ENCODE assay signal across 11 cellular contexts in the genomic region with DNA sequence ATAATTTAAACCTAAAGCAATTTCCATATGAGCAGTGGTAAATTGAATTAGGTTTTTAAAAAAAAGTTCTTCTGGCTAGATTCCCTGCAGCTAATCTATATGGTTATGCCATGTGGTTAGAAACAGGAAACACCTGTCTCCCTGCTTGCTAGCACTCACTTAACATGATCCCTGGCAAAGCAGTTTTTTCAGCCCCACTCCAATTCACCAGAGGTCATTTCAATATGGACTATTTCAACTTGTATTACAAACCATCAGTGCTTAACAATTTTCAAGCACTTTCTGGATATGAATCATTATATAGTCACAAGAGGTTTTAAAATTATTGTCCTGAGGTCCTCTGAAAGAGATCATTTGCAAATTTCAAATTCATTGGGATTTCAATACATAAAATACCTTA.
DNase-seq lines count a peak whose midpoint lies in the region; ATAC-seq and TF ChIP-seq lines count a peak whose summit lies in the region.
"Had no signal": no experiment of that assay in that cellular context is flagged by ENCODE, and none has a peak within 500 bp of the region (broad histone marks: within the 10 kb centered on the region; RNA-seq: fewer than 3 reads in every experiment).

No MANE protein-coding gene starts in this region.

- H3K27me3 ChIP-seq in tibial artery: no peaks in the 10 kb centered on the region

- no peak overlapping the region for H3K4me3 ChIP-seq in tibial artery

- no peaks in the 10 kb centered on the region for H3K4me1 ChIP-seq in tibial artery

- H3K4me3 Mint-ChIP-seq in HFFc6: no peak overlapping the region
- H3K4me3 Mint-ChIP-seq: memory B cell had no signal

- no peak overlapping the region for H3K27ac Mint-ChIP-seq in HFFc6
- H3K27ac Mint-ChIP-seq: memory B cell had no signal

- peak; percentile 51 for ATAC-seq in HG03196 (IDR thresholded peaks at IDR 0.05; ENCODE audit: unreplicated experiment)

- no peaks in the 10 kb centered on the region for H3K36me3 ChIP-seq in tibial artery

- DNase-seq in NCI-H82 (lab: John Stamatoyannopoulos, UW): peak; percentile 32
- DNase-seq in NCI-H82 treated with DMSO at 0.1 percent for 48 hours (lab: John Stamatoyannopoulos, UW; ENCODE audit: unreplicated experiment): no peak
- peak; percentile 25 for DNase-seq in NCI-H2081 treated with DMSO at 0.1 percent for 48 hours (lab: John Stamatoyannopoulos, UW)
- DNase-seq in iris pigment epithelial cell (ENCODE audit: low read depth): peak; percentile 46
- DNase-seq in HFFc6: no peak
- no peak for DNase-seq in tibial artery
- DNase-seq in amniotic stem cell (lab: John Stamatoyannopoulos, UW): no peak
- DNase-seq: NK-92 treated with Interleukin-12 subunit alpha and Interleukin-12 subunit beta, amount 100 ng/mL, for 24 hours; stimulated activated CD4-positive, alpha-beta T cell treated with anti-CD3 and anti-CD28 coated beads, Interleukin-4, amount 100 ng/mL, for 4 hours had no signal

- H3K4me1 Mint-ChIP-seq in HFFc6 (ENCODE audit: low read depth): 0 out of 2 replicates have a peak, but pooled peaks cover 3% of the 10 kb centered on the region
- H3K4me1 Mint-ChIP-seq: memory B cell had no signal

- no peaks in the 10 kb centered on the region for H3K27me3 Mint-ChIP-seq in HFFc6 (ENCODE audit: insufficient read depth)
- H3K27me3 Mint-ChIP-seq: memory B cell had no signal

- no peaks in the 10 kb centered on the region for H3K36me3 Mint-ChIP-seq in HFFc6 (ENCODE audit: low read depth)
- H3K36me3 Mint-ChIP-seq: memory B cell had no signal

- intact Hi-C loops in tibial artery (cut with DNase I; ENCODE audit: low total_unique reads): no loop called here

- no peaks in the 10 kb centered on the region for H3K9me3 ChIP-seq in tibial artery

- TF ChIP-seq CTCF in HFFc6 (IDR thresholded peaks at IDR 0.05) (no peak), tibial artery (IDR thresholded peaks at IDR 0.05) (no peak)

- H3K27ac ChIP-seq in tibial artery: no peak overlapping the region

- H3K9me3 Mint-ChIP-seq in HFFc6: no peaks in the 10 kb centered on the region

Comparison
In these comparisons a context has a peak if more than half of its experiments do, and no peak if none do; other contexts are left out.
1. DNase-seq: peak in NCI-H82 (single experiment), NCI-H2081 treated with DMSO at 0.1 percent for 48 hours (single experiment) and iris pigment epithelial cell (single experiment); none in NCI-H82 treated with DMSO at 0.1 percent for 48 hours (single experiment), HFFc6 (single experiment), tibial artery (0 of 2) and amniotic stem cell (single experiment).